ENCODE assay signal across 13 cellular contexts in the genomic region with DNA sequence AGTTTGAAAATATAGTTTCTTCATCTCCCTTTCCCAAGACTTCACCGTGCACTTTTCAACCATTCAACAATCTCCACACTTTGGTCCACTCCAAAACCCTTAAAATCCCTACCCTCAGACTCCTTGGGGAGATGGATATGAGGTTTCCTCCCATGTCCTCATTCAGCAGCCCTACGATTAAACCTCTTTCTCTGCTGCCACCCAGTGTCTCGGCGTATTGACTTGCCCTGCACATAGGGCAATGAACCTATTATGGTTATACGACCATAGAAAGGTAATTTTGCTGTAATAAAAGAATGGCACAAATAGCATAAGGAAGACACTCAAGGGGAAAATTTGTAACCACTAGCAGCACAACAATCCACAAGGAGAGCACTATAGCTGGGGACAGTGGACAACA.
A peak's percentile ranks its signal among the peaks of the same experiment; 100 is the strongest.
DNase-seq lines count a peak whose midpoint lies in the region; ATAC-seq, FAIRE-seq and TF ChIP-seq lines count a peak whose summit lies in the region.
"Had no signal": no experiment of that assay in that cellular context is flagged by ENCODE, and none has a peak within 500 bp of the region (broad histone marks: within the 10 kb centered on the region; RNA-seq: fewer than 3 reads in every experiment).

No MANE protein-coding gene starts in this region.

- H3K9ac ChIP-seq in Loucy (ENCODE audit: low read depth, low read length, poor library complexity, severe bottlenecking), result no peak overlapping the region

- H3K4me2 ChIP-seq in Loucy (ENCODE audit: low read depth, low read length, poor library complexity, severe bottlenecking), result no peak overlapping the region

- no peak for TF ChIP-seq POLR2A in gastrocnemius medialis (IDR thresholded peaks at IDR 0.05)

- H3F3A ChIP-seq in Loucy (ENCODE audit: low read depth), result no peaks in the 10 kb centered on the region

- intact Hi-C loops in pancreas (cut with DNase I) (no loop called here), gastrocnemius medialis (cut with DNase I; ENCODE audit: low total_unique reads) (no loop called here)

- no peak for FAIRE-seq in pancreas (lab: Jason Lieb, UNC)
- FAIRE-seq in urothelium cell line (lab: Jason Lieb, UNC), result no peak
- FAIRE-seq: keratinocyte had no signal

- H3K4me1 ChIP-seq in Loucy (ENCODE audit: insufficient read depth, low read length, poor library complexity, severe bottlenecking) (no peaks in the 10 kb centered on the region), pancreas (no peaks in the 10 kb centered on the region), gastrocnemius medialis (peaks cover 0 to 4% of the 10 kb centered on the region in 2 donors)

- no peak overlapping the region for H3K27ac ChIP-seq in pancreas
- H3K27ac ChIP-seq in gastrocnemius medialis, result no peak overlapping the region
- H3K27ac ChIP-seq: SJSA1 had no signal

- H3K4me3 ChIP-seq in Loucy (ENCODE audit: low read length, poor library complexity, severe bottlenecking) (no peak overlapping the region), pancreas (no peak overlapping the region), gastrocnemius medialis (no peak overlapping the region)
- H3K4me3 ChIP-seq: SJSA1 had no signal

- no peak overlapping the region for H2AFZ ChIP-seq in Loucy (ENCODE audit: low read length)

- no peaks in the 10 kb centered on the region for H3K9me2 ChIP-seq in Loucy (replicated peaks; ENCODE audit: low read depth, low read length)

- TF ChIP-seq CTCF in Loucy (conservative IDR thresholded peaks at IDR 0.05; ENCODE audit: low read length) (peak; percentile 66), pancreas (IDR thresholded peaks at IDR 0.05) (no peak), gastrocnemius medialis (IDR thresholded peaks at IDR 0.05 in 4 of 5, conservative IDR thresholded peaks at IDR 0.05 in 1 of 5) (no peak)

- ATAC-seq in pancreas (no peak), gastrocnemius medialis (no peak)

- in situ Hi-C loops in gastrocnemius medialis (cut with MboI; ENCODE audit: low sequenced_read_pairs in 4 of 4), result no loop called here

- H3K9me3 ChIP-seq in Loucy (ENCODE audit: insufficient read depth, low read depth, low read length), result no peaks in the 10 kb centered on the region
- H3K9me3 ChIP-seq in pancreas, result no peaks in the 10 kb centered on the region
- H3K9me3 ChIP-seq in gastrocnemius medialis, result no peaks in the 10 kb centered on the region
- H3K9me3 ChIP-seq: SJSA1 had no signal

- H3K36me3 ChIP-seq in Loucy (ENCODE audit: insufficient read depth, low read length), result no peaks in the 10 kb centered on the region
- no peaks in the 10 kb centered on the region for H3K36me3 ChIP-seq in pancreas
- H3K36me3 ChIP-seq in gastrocnemius medialis, result no peaks in the 10 kb centered on the region
- H3K36me3 ChIP-seq: SJSA1 had no signal

- no peaks in the 10 kb centered on the region for H4K20me1 ChIP-seq in Loucy (ENCODE audit: insufficient read depth, low read length, poor library complexity, severe bottlenecking)

- H3K27me3 ChIP-seq in Loucy (ENCODE audit: insufficient read depth, low read length, poor library complexity, severe bottlenecking), result no peaks in the 10 kb centered on the region
- peaks cover 0 to 5% (median 0%) of the 10 kb centered on the region in 4 donors for H3K27me3 ChIP-seq in pancreas
- no peaks in the 10 kb centered on the region for H3K27me3 ChIP-seq in gastrocnemius medialis
- H3K27me3 ChIP-seq: SJSA1 had no signal

- WGBS in pancreas, 2 donors, result 74 to 83% methylated on average over 5 of the region's 5 CpGs

- H3K79me2 ChIP-seq in Loucy (ENCODE audit: insufficient read depth, low read length), result no peaks in the 10 kb centered on the region

- DNase-seq in DMS53 (lab: John Stamatoyannopoulos, UW) (peak; percentile 69), anterior cingulate cortex (lab: John Stamatoyannopoulos, UW) (peak in 34 of 58 donors; percentile 0 to 57 (median 3)), myocyte (ENCODE audit: low read depth) (peak; percentile 18), pancreas (no peak), ecto neural progenitor cell (ENCODE audit: low spot score) (no peak), urothelium cell line (ENCODE audit: low spot score) (no peak), gastrocnemius medialis (no peak)
- DNase-seq: activated CD4-positive, alpha-beta memory T cell treated with anti-CD3 and anti-CD28 coated beads for 36 hours; activated naive CD8-positive, alpha-beta T cell treated with anti-CD3 and anti-CD28 coated beads, Interleukin-2, amount 10 ng/mL, durations not matched to agents 7 days and 5 days; DMS79 treated with DMSO at 0.1 percent for 48 hours had no signal

Comparison
In these comparisons a context has a peak if more than half of its experiments do, and no peak if none do; other contexts are left out.
1. DNase-seq: peak in DMS53 (single experiment), anterior cingulate cortex (34 of 58) and myocyte (single experiment); none in pancreas (0 of 6), ecto neural progenitor cell (single experiment), urothelium cell line (single experiment) and gastrocnemius medialis (0 of 2).